Comparison of ENCODE assay signal across 8 cellular contexts in the genomic region with DNA sequence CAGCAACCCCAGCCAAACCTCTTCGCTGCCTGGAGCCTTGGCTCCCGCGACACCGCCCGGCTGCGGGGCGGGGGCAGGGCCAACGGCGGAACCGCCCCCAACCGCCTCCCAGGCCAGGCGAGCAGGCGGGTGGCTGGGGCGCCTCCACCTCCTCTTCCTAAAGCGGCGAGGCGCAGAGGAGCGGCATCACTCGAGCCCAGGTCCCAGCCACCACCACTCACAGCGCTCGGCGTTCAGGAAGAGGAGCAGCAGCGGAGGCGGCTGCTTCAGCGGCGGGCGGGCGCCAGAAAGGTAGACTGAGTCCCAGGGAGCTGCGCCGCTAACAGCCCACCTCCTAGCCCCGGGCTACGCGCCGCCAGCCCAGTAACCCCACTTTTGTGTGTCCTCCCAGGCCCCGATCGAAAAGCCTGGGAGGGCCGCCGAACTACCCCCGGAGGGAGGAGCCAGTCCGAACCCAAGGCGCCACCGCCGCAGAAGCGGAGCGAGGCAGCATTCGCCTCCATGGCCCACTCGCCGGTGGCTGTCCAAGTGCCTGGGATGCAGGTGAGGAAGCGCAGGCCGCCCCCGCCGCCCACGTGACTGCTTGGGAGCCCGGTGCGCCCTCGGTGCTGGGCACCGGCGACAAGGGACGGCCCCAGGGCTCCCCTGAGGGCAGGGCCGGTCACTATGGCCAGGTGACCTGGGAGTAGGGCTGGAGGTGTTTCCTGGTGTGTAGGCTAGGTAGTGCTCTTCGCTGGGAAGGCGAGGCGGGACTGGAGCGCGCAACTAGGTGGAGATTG. TPM values are rescaled to one million over a fixed set of nuclear protein-coding genes. Genes with fewer than 3 reads are reported as not detected.
DNase-seq lines count a peak whose midpoint lies in the region; ATAC-seq and TF ChIP-seq lines count a peak whose summit lies in the region.

A gene (plus strand): TSS at position 186 of the 779 bp plus-strand sequence. CDS start 316 bp downstream, at position 502.

- DNase-seq in KG1 (lab: John Stamatoyannopoulos, UW) (peak; percentile 29), SK-N-DZ (ENCODE audit: low spot score) (peak; percentile 7), head of caudate nucleus (peak in 41 of 42 donors; percentile 10 to 74 (median 47)), pons (ENCODE audit: low spot score) (peak; percentile 17), upper lobe of right lung (peak; percentile 88)
- DNase-seq in activated naive CD4-positive, alpha-beta T cell treated with anti-CD3 and anti-CD28 coated beads, Interleukin-2, amount 10 ng/mL, durations not matched to agents 7 days and 5 days: peak; percentile 87

- peak within 1 kb of the TSS; percentile 94 for H3K27ac Mint-ChIP-seq in activated naive CD4-positive, alpha-beta T cell treated with anti-CD3 and anti-CD28 coated beads, Interleukin-2, amount 10 ng/mL, durations not matched to agents 7 days and 5 days

- peaks cover 9% of the 10 kb centered on the region for H3K36me3 Mint-ChIP-seq in activated naive CD4-positive, alpha-beta T cell treated with anti-CD3 and anti-CD28 coated beads, Interleukin-2, amount 10 ng/mL, durations not matched to agents 7 days and 5 days

- intact Hi-C loops in head of caudate nucleus (cut with DNase I): no loop called here
- intact Hi-C loops in upper lobe of right lung (cut with DNase I): no loop called here

- peak within 1 kb of the TSS; percentile 65 for H3K27ac ChIP-seq in upper lobe of right lung

- H3K36me3 ChIP-seq in ES-I3 (ENCODE audit: insufficient read depth, low read length): no peaks in the 10 kb centered on the region
- H3K36me3 ChIP-seq in upper lobe of right lung: no peaks in the 10 kb centered on the region

- H3K4me3 ChIP-seq in upper lobe of right lung: peak within 1 kb of the TSS; percentile 57

- H3K4me1 Mint-ChIP-seq in activated naive CD4-positive, alpha-beta T cell treated with anti-CD3 and anti-CD28 coated beads, Interleukin-2, amount 10 ng/mL, durations not matched to agents 7 days and 5 days: peaks cover 41% of the 10 kb centered on the region

- no peaks in the 10 kb centered on the region for H3K27me3 Mint-ChIP-seq in activated naive CD4-positive, alpha-beta T cell treated with anti-CD3 and anti-CD28 coated beads, Interleukin-2, amount 10 ng/mL, durations not matched to agents 7 days and 5 days

- H3K9me3 ChIP-seq in ES-I3 (ENCODE audit: control insufficient read depth, insufficient read depth, low read length) (no peaks in the 10 kb centered on the region), upper lobe of right lung (no peaks in the 10 kb centered on the region)

- TF ChIP-seq CTCF in upper lobe of right lung (IDR thresholded peaks at IDR 0.05): no peak

- CTCF ChIA-PET in activated naive CD4-positive, alpha-beta T cell treated with anti-CD3 and anti-CD28 coated beads, Interleukin-2, amount 10 ng/mL, durations not matched to agents 7 days and 5 days (lab: Charles Lee): interaction anchor here (0.9 kb wide), 1 partner anchor 42 kb away, joined by 3 read pairs; no protein-coding TSS in a partner anchor

- H3K9me3 Mint-ChIP-seq in activated naive CD4-positive, alpha-beta T cell treated with anti-CD3 and anti-CD28 coated beads, Interleukin-2, amount 10 ng/mL, durations not matched to agents 7 days and 5 days: no peaks in the 10 kb centered on the region

- peak within 1 kb of the TSS; percentile 90 for H3K4me3 Mint-ChIP-seq in activated naive CD4-positive, alpha-beta T cell treated with anti-CD3 and anti-CD28 coated beads, Interleukin-2, amount 10 ng/mL, durations not matched to agents 7 days and 5 days

- peak within 1 kb of the TSS; percentile 65 for H3K9ac ChIP-seq in ES-I3 (ENCODE audit: low read depth, low read length)

- ATAC-seq in GM21737 (IDR thresholded peaks at IDR 0.05; ENCODE audit: unreplicated experiment) (peak; percentile 71), upper lobe of right lung (peak; percentile 97)

- no peaks in the 10 kb centered on the region for H3K27me3 ChIP-seq in upper lobe of right lung

- H3K4me1 ChIP-seq in ES-I3 (ENCODE audit: insufficient read depth, low read length): peaks cover 18% of the 10 kb centered on the region
- H3K4me1 ChIP-seq in upper lobe of right lung: no peaks in the 10 kb centered on the region

RNA-seq across cellular contexts. Expression of the gene that starts here (rescaled TPM):
- 0.30 and 0.71 TPM in 2 replicates for polyA plus RNA-seq in SK-N-DZ (2014; cell fraction: cytosol; rRNA removed)
- 0.27 and 0.76 TPM in 2 replicates for polyA plus RNA-seq in SK-N-DZ (2014; cell fraction: nucleus; rRNA removed)
- 12.2 TPM for total RNA-seq in upper lobe of right lung

Comparison
In these comparisons a context has a peak if more than half of its experiments do, and no peak if none do; other contexts are left out.
1. Peak in every context shown above with its lines: DNase-seq, ATAC-seq, H3K4me3 ChIP-seq and H3K27ac ChIP-seq.
2. DNase-seq: peak in every context shown above with its lines; median percentile 88 in upper lobe of right lung; 87 in activated naive CD4-positive, alpha-beta T cell treated with anti-CD3 and anti-CD28 coated beads, Interleukin-2, amount 10 ng/mL, durations not matched to agents 7 days and 5 days; 47 in head of caudate nucleus; 29 in KG1; 17 in pons; 7 in SK-N-DZ.